In the genomic region with DNA sequence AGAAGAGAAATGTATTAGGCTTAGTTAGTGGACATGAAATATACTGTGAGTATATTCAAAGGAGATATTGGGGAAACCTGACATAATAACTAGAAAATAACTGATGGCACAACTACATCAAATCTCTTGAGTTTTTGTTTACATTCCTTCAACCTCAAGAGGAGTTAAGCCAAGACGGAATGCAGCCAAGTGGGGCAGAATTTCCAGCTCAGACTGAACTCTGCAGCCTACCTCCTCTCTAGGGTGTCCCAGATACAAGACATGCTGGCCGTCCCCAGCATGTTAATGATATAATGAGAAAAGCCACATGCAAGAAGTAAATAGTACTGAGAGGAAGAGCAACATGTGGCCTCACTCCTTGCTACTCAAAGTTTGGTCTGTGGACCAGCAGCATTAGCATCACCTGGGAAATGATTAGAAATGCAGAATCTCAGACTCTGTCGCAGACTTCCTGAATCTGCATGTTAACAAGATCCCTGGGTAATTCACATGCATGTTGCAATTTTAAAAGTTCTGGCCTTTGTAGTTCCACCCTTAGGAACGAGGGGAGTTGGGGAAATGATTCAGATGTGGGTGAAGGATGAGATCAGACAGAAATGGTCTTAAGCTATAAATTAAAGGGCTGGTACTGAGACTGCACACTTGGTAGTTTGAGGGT, we compare ENCODE assay signal across 1 cellular context.
TF ChIP-seq lines count a peak whose summit lies in the region.

No MANE protein-coding gene starts in this region.

TF ChIP-seq in HepG2, 621 proteins besides CTCF, POLR2A, EP300 and RAD21 (continued from another document):
- TF ChIP-seq ZNF441 (CRISPR knock-in tag; IDR thresholded peaks at IDR 0.05; ENCODE audit: borderline replicate concordance) = no peak
- no peak for TF ChIP-seq AKAP8 (CRISPR knock-in tag; IDR thresholded peaks at IDR 0.05)
- TF ChIP-seq SPEN (CRISPR knock-in tag; IDR thresholded peaks at IDR 0.05; ENCODE audit: low read depth) = no peak
- TF ChIP-seq, protein P1, sequence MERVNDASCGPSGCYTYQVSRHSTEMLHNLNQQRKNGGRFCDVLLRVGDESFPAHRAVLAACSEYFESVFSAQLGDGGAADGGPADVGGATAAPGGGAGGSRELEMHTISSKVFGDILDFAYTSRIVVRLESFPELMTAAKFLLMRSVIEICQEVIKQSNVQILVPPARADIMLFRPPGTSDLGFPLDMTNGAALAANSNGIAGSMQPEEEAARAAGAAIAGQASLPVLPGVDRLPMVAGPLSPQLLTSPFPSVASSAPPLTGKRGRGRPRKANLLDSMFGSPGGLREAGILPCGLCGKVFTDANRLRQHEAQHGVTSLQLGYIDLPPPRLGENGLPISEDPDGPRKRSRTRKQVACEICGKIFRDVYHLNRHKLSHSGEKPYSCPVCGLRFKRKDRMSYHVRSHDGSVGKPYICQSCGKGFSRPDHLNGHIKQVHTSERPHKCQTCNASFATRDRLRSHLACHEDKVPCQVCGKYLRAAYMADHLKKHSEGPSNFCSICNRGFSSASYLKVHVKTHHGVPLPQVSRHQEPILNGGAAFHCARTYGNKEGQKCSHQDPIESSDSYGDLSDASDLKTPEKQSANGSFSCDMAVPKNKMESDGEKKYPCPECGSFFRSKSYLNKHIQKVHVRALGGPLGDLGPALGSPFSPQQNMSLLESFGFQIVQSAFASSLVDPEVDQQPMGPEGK (CRISPR knock-in tag; IDR thresholded peaks at IDR 0.05) = no peak
- TF ChIP-seq, protein P2, sequence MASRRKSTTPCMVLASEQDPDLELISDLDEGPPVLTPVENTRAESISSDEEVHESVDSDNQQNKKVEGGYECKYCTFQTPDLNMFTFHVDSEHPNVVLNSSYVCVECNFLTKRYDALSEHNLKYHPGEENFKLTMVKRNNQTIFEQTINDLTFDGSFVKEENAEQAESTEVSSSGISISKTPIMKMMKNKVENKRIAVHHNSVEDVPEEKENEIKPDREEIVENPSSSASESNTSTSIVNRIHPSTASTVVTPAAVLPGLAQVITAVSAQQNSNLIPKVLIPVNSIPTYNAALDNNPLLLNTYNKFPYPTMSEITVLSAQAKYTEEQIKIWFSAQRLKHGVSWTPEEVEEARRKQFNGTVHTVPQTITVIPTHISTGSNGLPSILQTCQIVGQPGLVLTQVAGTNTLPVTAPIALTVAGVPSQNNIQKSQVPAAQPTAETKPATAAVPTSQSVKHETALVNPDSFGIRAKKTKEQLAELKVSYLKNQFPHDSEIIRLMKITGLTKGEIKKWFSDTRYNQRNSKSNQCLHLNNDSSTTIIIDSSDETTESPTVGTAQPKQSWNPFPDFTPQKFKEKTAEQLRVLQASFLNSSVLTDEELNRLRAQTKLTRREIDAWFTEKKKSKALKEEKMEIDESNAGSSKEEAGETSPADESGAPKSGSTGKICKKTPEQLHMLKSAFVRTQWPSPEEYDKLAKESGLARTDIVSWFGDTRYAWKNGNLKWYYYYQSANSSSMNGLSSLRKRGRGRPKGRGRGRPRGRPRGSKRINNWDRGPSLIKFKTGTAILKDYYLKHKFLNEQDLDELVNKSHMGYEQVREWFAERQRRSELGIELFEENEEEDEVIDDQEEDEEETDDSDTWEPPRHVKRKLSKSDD (CRISPR knock-in tag; IDR thresholded peaks at IDR 0.05; ENCODE audit: low read depth) = no peak
- no peak for TF ChIP-seq ZSCAN21 (CRISPR knock-in tag; IDR thresholded peaks at IDR 0.05; ENCODE audit: borderline replicate concordance)
- TF ChIP-seq, protein P3, sequence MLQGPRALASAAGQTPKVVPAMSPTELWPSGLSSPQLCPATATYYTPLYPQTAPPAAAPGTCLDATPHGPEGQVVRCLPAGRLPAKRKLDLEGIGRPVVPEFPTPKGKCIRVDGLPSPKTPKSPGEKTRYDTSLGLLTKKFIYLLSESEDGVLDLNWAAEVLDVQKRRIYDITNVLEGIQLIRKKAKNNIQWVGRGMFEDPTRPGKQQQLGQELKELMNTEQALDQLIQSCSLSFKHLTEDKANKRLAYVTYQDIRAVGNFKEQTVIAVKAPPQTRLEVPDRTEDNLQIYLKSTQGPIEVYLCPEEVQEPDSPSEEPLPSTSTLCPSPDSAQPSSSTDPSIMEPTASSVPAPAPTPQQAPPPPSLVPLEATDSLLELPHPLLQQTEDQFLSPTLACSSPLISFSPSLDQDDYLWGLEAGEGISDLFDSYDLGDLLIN (CRISPR knock-in tag; IDR thresholded peaks at IDR 0.05; ENCODE audit: borderline replicate concordance) = no peak
- no peak for TF ChIP-seq POLR2AphosphoS5 (IDR thresholded peaks at IDR 0.05; ENCODE audit: low read depth, low read length)
- TF ChIP-seq ZFAT (CRISPR knock-in tag; conservative IDR thresholded peaks at IDR 0.05) = no peak
